1 cellular context compared by ENCODE assay signal in genomic region chr17:48927978-48928716, GRCh38.
TF ChIP-seq lines count a peak whose summit lies in the region.

No MANE protein-coding gene starts in this region.

TF ChIP-seq in IMR-90, 13 proteins besides CTCF, POLR2A, EP300 and RAD21:
- no peak for TF ChIP-seq FOS (IDR thresholded peaks at IDR 0.05; ENCODE audit: low read depth, low read length)
- no peak for TF ChIP-seq CEBPB (IDR thresholded peaks at IDR 0.05; ENCODE audit: low read depth, low read length)
- no peak for TF ChIP-seq CHD1 (IDR thresholded peaks at IDR 0.05; ENCODE audit: low read depth, low read length)
- TF ChIP-seq ELK1 (IDR thresholded peaks at IDR 0.05; ENCODE audit: borderline replicate concordance, low read depth, low read length) = no peak
- no peak for TF ChIP-seq MAZ (IDR thresholded peaks at IDR 0.05; ENCODE audit: borderline replicate concordance, low read depth, low read length)
- no peak for TF ChIP-seq MXI1 (IDR thresholded peaks at IDR 0.05; ENCODE audit: borderline replicate concordance, low read depth, low read length)
- no peak for TF ChIP-seq RCOR1 (IDR thresholded peaks at IDR 0.05; ENCODE audit: insufficient replicate concordance, low read length)
- no peak for TF ChIP-seq NFE2L2 (IDR thresholded peaks at IDR 0.05; ENCODE audit: low read depth, low read length)
- TF ChIP-seq RFX5 (IDR thresholded peaks at IDR 0.05; ENCODE audit: low read depth, low read length) = no peak
- no peak for TF ChIP-seq SMC3 (IDR thresholded peaks at IDR 0.05; ENCODE audit: low read depth, low read length)
- TF ChIP-seq BHLHE40 (IDR thresholded peaks at IDR 0.05; ENCODE audit: low read depth, low read length) = no peak
- TF ChIP-seq USF2 (IDR thresholded peaks at IDR 0.05; ENCODE audit: low read depth, low read length) = no peak
- no peak for TF ChIP-seq MAFK (IDR thresholded peaks at IDR 0.05; ENCODE audit: low read depth, low read length)
